8 cellular contexts compared by ENCODE assay signal in the genomic region with DNA sequence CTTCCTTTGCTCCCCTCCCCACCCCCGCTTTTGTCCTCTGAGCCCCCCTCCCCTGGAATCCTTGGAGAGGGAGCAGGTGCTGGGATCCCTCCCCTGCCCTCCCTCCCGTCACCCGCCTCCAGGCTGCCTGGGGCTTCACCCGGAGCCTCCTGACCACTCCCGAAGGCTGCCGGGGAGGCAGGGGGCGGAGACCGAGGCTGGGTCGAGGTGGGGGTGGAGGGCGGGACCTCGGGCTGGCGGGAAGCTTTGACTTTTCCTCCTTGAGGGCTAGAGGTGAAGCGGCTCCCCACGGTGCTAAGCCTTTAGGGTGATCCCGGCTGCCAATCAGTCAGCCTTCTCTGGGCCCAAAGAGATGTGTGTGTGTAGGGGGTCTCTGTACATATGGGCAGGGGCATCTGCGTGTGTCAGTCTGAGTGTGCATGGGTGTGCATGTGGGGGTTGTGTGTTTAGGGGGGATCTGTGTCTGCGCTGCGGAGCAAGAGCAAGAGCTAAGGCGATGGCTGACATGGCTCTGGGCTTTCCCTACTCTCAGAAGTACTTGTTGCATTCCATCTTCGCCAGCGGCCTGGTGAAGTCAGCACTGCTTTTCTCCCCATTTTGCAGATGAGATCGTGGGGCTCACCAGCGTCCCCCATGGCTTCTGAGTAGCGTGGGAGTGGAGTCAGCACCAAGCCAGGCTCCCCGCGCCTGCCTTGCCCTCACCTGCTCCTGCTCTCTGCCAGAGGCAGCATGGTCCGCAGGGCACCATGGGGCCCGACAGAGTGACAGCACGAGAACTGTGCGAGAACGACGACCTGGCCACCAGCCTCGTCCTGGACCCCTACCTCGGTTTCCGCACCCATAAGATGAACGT. TPM values are rescaled to one million over a fixed set of nuclear protein-coding genes. Genes with fewer than 3 reads are reported as not detected.
A peak's percentile ranks its signal among the peaks of the same experiment; 100 is the strongest.
DNase-seq lines count a peak whose midpoint lies in the region; ATAC-seq and TF ChIP-seq lines count a peak whose summit lies in the region.

No MANE protein-coding gene starts in this region.

- no peak overlapping the region for H3K27ac ChIP-seq in brain microvascular endothelial cell

- TF ChIP-seq CTCF in brain microvascular endothelial cell (IDR thresholded peaks at IDR 0.05; ENCODE audit: low read depth, low read length, missing control alignments): no peak

- in situ Hi-C loops in brain microvascular endothelial cell (cut with HindIII; ENCODE audit: low pct_ligation_motif_present, low sequenced_read_pairs): no loop called here

- H3K9me3 ChIP-seq in T-helper 17 cell (ENCODE audit: control insufficient read depth, low read length, poor library complexity, severe bottlenecking): no peaks in the 10 kb centered on the region

- H3K36me3 ChIP-seq in brain microvascular endothelial cell (replicated peaks): no peaks in the 10 kb centered on the region

- H3K4me1 Mint-ChIP-seq in T-helper 17 cell: peaks cover 20% of the 10 kb centered on the region

- H3K27me3 ChIP-seq in brain microvascular endothelial cell (replicated peaks): no peaks in the 10 kb centered on the region

- H3K36me3 Mint-ChIP-seq in T-helper 17 cell (ENCODE audit: low read depth): peaks cover 2% of the 10 kb centered on the region

- peak overlapping the region; percentile 99 for H3K4me3 Mint-ChIP-seq in T-helper 17 cell

- H3K27ac Mint-ChIP-seq in T-helper 17 cell: peak overlapping the region; percentile 93

- H3K27me3 Mint-ChIP-seq in T-helper 17 cell: no peaks in the 10 kb centered on the region

- ATAC-seq in T-helper 17 cell (no peak), HG03342 (IDR thresholded peaks at IDR 0.05; ENCODE audit: unreplicated experiment) (no peak), HG03097 (IDR thresholded peaks at IDR 0.05; ENCODE audit: low FRiP score, unreplicated experiment) (no peak)

- H3K4me3 ChIP-seq in brain microvascular endothelial cell (ENCODE audit: low read depth, low read length): peak overlapping the region; percentile 69

- peak; percentile 72 for DNase-seq in Daoy (ENCODE audit: low read depth)
- peak; percentile 89 for DNase-seq in NCI-H1105 treated with DMSO at 0.1 percent for 48 hours (lab: John Stamatoyannopoulos, UW)
- peak in 2 of 3 donors; percentile 41 to 45 for DNase-seq in T-helper 17 cell
- DNase-seq in brain microvascular endothelial cell: peak; percentile 19
- DNase-seq in iris pigment epithelial cell (ENCODE audit: low read depth): peak; percentile 60
- peak; percentile 18 to 72 (median 37) for DNase-seq in stimulated activated CD4-positive, alpha-beta T cell treated with anti-CD3 and anti-CD28 coated beads, Interleukin-1b, Interleukin-23, amount 100 ng/mL, for 24 hours (ENCODE audit: low read depth in 4 of 4, low spot score in 1 of 4)

RNA-seq across cellular contexts. Expression of a gene that starts 1.7 kb away (rescaled TPM):
- total RNA-seq in Daoy (2014; rRNA removed; shearing (Covaris generic)): 8.5 and 8.9 TPM in 2 replicates
- 100 to 1,000 TPM in 1 of 2 donors, 10 to 100 TPM in 1; 66.6 to 103 TPM for total RNA-seq in T-helper 17 cell

RNA-seq across cellular contexts. Expression of a gene that starts 13.1 kb away (rescaled TPM):
- not detected in 2 replicates for total RNA-seq in Daoy (2014; rRNA removed; shearing (Covaris generic))
- 1 to 10 TPM in 1 of 2 donors, under 1 TPM in 1; 0.62 to 1.4 TPM for total RNA-seq in T-helper 17 cell

RNA-seq across cellular contexts. Expression of a gene that starts 16.3 kb away (rescaled TPM):
- not detected in 2 replicates for total RNA-seq in Daoy (2014; rRNA removed; shearing (Covaris generic))
- total RNA-seq in T-helper 17 cell: under 1 TPM in 1 of 2 donors, not detected in 1; 0.75 TPM

RNA-seq across cellular contexts. Expression of a gene that starts 21.6 kb away (rescaled TPM):
- total RNA-seq in Daoy (2014; rRNA removed; shearing (Covaris generic)): not detected in 2 replicates
- under 1 TPM in 1 of 2 donors, not detected in 1; 0.07 TPM for total RNA-seq in T-helper 17 cell

RNA-seq across cellular contexts. Expression of a gene that starts 28.8 kb away (rescaled TPM):
- total RNA-seq in Daoy (2014; rRNA removed; shearing (Covaris generic)): 56.5 and 60.4 TPM in 2 replicates
- under 1 TPM; 0.25 to 0.89 TPM for total RNA-seq in T-helper 17 cell

Comparison
In these comparisons a context has a peak if more than half of its experiments do, and no peak if none do; other contexts are left out.
1. DNase-seq: peak in every context shown above with its lines; median percentile 89 in NCI-H1105 treated with DMSO at 0.1 percent for 48 hours; 72 in Daoy; 60 in iris pigment epithelial cell; 43 in T-helper 17 cell; 37 in stimulated activated CD4-positive, alpha-beta T cell treated with anti-CD3 and anti-CD28 coated beads, Interleukin-1b, Interleukin-23, amount 100 ng/mL, for 24 hours; 19 in brain microvascular endothelial cell.